ENCODE assay signal across 1 cellular context in genomic region chr5:81755320-81755719, GRCh38.
TF ChIP-seq lines count a peak whose summit lies in the region.

No MANE protein-coding gene starts in this region.

TF ChIP-seq in K562, 482 proteins besides CTCF, POLR2A, EP300 and RAD21 (continued from another document):
- TF ChIP-seq KDM4B (IDR thresholded peaks at IDR 0.05; ENCODE audit: borderline replicate concordance in 2 of 2, low read depth in 1 of 2), result no peak
- TF ChIP-seq CBX2 (IDR thresholded peaks at IDR 0.05; ENCODE audit: insufficient read depth, low read length, poor library complexity, severe bottlenecking), result no peak
- TF ChIP-seq MYNN (IDR thresholded peaks at IDR 0.05), result no peak
- TF ChIP-seq MYNN (CRISPR knock-in tag; IDR thresholded peaks at IDR 0.05), result no peak
- no peak for TF ChIP-seq ZNF449 (CRISPR knock-in tag; IDR thresholded peaks at IDR 0.05)
- no peak for TF ChIP-seq ZNF217 (CRISPR knock-in tag; IDR thresholded peaks at IDR 0.05)
- TF ChIP-seq BDP1 (IDR thresholded peaks at IDR 0.05; ENCODE audit: insufficient read depth, insufficient read length), result no peak
- no peak for TF ChIP-seq ZNF778 (CRISPR knock-in tag; IDR thresholded peaks at IDR 0.05)
- TF ChIP-seq DPF2 (IDR thresholded peaks at IDR 0.05), result peak; percentile 28; the same call in 1 of the 2 replicates
- TF ChIP-seq THAP12 (CRISPR knock-in tag; IDR thresholded peaks at IDR 0.05), result no peak
- TF ChIP-seq TEAD4 (IDR thresholded peaks at IDR 0.05; ENCODE audit: low read length), result peak; percentile 53
- no peak for TF ChIP-seq TEAD4 (CRISPR knock-in tag; IDR thresholded peaks at IDR 0.05; ENCODE audit: borderline replicate concordance)
- TF ChIP-seq RCOR1 (IDR thresholded peaks at IDR 0.05; ENCODE audit: borderline replicate concordance in 1 of 2, low read depth in 2 of 2, low read length in 2 of 2), result 0 out of 4 replicates have a peak, but pooled peaks of 1 of the 2 experiments have one; percentile 12
- TF ChIP-seq CHD1 (IDR thresholded peaks at IDR 0.05; ENCODE audit: low read length), result no peak
TF ChIP-seq in K562: peak in this region for 11.
